Comparison of ENCODE assay signal across 8 cellular contexts in the genomic region with DNA sequence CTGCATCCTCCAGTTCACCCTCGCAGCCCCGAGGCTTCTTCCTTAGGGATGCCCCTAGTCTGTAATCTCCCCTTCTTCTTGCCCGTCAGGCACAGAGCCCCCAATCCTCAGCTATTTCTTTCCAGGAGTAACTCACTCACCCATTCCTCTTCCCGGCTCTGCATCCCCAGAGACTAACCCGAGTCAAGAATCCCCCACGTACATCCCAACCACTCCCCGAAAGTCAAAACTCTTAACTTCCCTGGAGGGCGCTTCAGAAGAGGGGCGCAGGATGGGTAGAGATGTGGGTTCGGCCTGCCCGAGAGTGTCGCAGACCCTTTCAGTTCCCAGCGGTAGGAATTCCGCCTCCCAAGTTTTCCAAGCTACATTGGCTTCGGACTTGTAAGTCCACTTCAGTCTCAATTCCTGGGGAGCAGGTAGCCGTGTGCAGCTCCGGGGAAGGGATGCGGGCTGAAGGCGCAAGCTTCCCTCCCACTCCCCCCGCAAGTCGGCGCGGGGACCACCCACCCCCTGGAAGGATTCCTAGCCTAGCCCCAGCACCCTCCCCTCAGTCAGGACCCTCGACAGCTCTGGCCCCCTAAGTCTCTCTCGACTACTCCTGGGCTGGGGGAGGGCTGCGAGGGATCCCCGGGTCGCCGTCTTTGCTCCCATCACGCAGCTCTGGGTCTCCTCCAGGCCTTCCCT. TPM values are rescaled to one million over a fixed set of nuclear protein-coding genes. Genes with fewer than 3 reads are reported as not detected.
DNase-seq lines count a peak whose midpoint lies in the region; ATAC-seq, FAIRE-seq and TF ChIP-seq lines count a peak whose summit lies in the region.

No MANE protein-coding gene starts in this region.

- peaks cover 57 to 95% (median 58%) of the 10 kb centered on the region in 5 donors for H3K27me3 Mint-ChIP-seq in naive thymus-derived CD8-positive, alpha-beta T cell

- no peaks in the 10 kb centered on the region for H3K9me3 ChIP-seq in H1 (ENCODE audit: insufficient read depth in 2 of 2, low read depth in 1 of 2, low read length in 1 of 2)

- peak overlapping the region; percentile 24 for H3K56ac ChIP-seq in H1 (replicated peaks; ENCODE audit: insufficient read length, low read depth, low read length)

- peaks cover 0 to 4% (median 0%) of the 10 kb centered on the region in 3 donors for H3K36me3 Mint-ChIP-seq in naive thymus-derived CD8-positive, alpha-beta T cell

- CTCF ChIA-PET in H1 (lab: Charles Lee; ENCODE audit: partially characterized antibody) = interaction anchor here (0.6 to 9.1 kb wide), 45 partner anchors 10 to 1631 kb away, joined by 3 to 223 read pairs (median 4); partner anchors contain the start of genes KIF18A and METTL15

- no peak overlapping the region for H4K91ac ChIP-seq in H1 (replicated peaks; ENCODE audit: insufficient read length, low read length)

- H4K20me1 ChIP-seq in H1 (replicated peaks in 1 of 2; ENCODE audit: control insufficient read depth in 1 of 2, insufficient read depth in 2 of 2, low read length in 2 of 2) = no peaks in the 10 kb centered on the region

- WGBS in H1 (ENCODE audit: extremely low coverage in 1 of 2, insufficient coverage in 1 of 2, insufficient read length in 1 of 2, insufficient replicate concordance in 2 of 2, low coverage in 1 of 2, low lambda C conversion rate in 2 of 2, missing lambda C conversion rate in 1 of 2), 2 experiments = 1% methylated on average over 30 of the region's 30 CpGs; no CpG with 5 or more reads in 1 of the 2 experiments

- H4K8ac ChIP-seq in H1 (ENCODE audit: extremely low read depth, insufficient read depth, low read length) = no peak overlapping the region

- no peak overlapping the region for H3K27ac ChIP-seq in H1 (ENCODE audit: low read depth, low read length)

- H3K79me1 ChIP-seq in H1 (ENCODE audit: low read depth, low read length) = no peaks in the 10 kb centered on the region

- H3K14ac ChIP-seq in H1 (ENCODE audit: insufficient read length) = no peak overlapping the region

- no peak overlapping the region for H2BK120ac ChIP-seq in H1 (replicated peaks; ENCODE audit: low read depth, low read length)

- H3K23ac ChIP-seq in H1 (ENCODE audit: insufficient read length) = no peak overlapping the region

- TF ChIP-seq POLR2A in H1 (IDR thresholded peaks at IDR 0.05; ENCODE audit: control extremely low read depth in 1 of 2, low read depth in 2 of 2, low read length in 2 of 2) = no peak

- peak; percentile 37 for DNase-seq in D341Med (ENCODE audit: low spot score)
- DNase-seq in NCI-H748 (lab: John Stamatoyannopoulos, UW; ENCODE audit: unreplicated experiment) = peak; percentile 61
- DNase-seq in H1 (ENCODE audit: low read depth in 1 of 2, low spot score in 2 of 2) = peak in 1 of 2 experiments; percentile 60
- DNase-seq in naive thymus-derived CD8-positive, alpha-beta T cell = peak in 1 of 10 donors; percentile 2
- no peak for DNase-seq in SIG-M5 (lab: John Stamatoyannopoulos, UW)
- DNase-seq in mesenteric fat pad (ENCODE audit: low spot score) = no peak

- H3K27ac Mint-ChIP-seq in naive thymus-derived CD8-positive, alpha-beta T cell = peak overlapping the region in 1 of 10 donors; percentile 53

- ATAC-seq in naive thymus-derived CD8-positive, alpha-beta T cell = no peak
- ATAC-seq in GM18867 (IDR thresholded peaks at IDR 0.05; ENCODE audit: unreplicated experiment) = no peak
- ATAC-seq in HG03378 (IDR thresholded peaks at IDR 0.05; ENCODE audit: unreplicated experiment) = no peak

- H4K5ac ChIP-seq in H1 (ENCODE audit: insufficient read length, low read depth, low read length) = no peak overlapping the region

- H2AFZ ChIP-seq in H1 (ENCODE audit: low read length) = peak overlapping the region; percentile 45; the same call in 1 of the 2 replicates

- H3K4me1 Mint-ChIP-seq in naive thymus-derived CD8-positive, alpha-beta T cell = peaks cover 23 to 34% (median 26%) of the 10 kb centered on the region in 4 donors

- H3K4me1 ChIP-seq in H1 (replicated peaks in 1 of 4; ENCODE audit: control insufficient read depth in 3 of 4, insufficient read depth in 4 of 4, low read length in 3 of 4) = peaks cover 1 to 18% (median 3%) of the 10 kb centered on the region in 4 experiments; a peak in 4 of 7 replicates

- H3K9ac ChIP-seq in H1 (replicated peaks in 1 of 4; ENCODE audit: extremely low read depth in 1 of 4, low read depth in 3 of 4, low read length in 3 of 4) = peak overlapping the region; percentile 45 to 51 (median 46); a peak in 5 of 7 replicates

- peaks cover 0 to 30% of the 10 kb centered on the region in 2 experiments; a peak in 2 of 4 replicates for H3K79me2 ChIP-seq in H1 (ENCODE audit: control insufficient read depth in 1 of 2, insufficient read depth in 2 of 2, low read length in 2 of 2)

- POLR2A ChIA-PET in H1 (lab: Charles Lee; ENCODE audit: partially characterized antibody) = interaction anchor here (0.9 to 9.1 kb wide), 19 partner anchors 10 to 831 kb away, joined by 3 to 191 read pairs (median 5); partner anchors contain the start of genes KIF18A, LIN7C and METTL15
- POLR2A ChIA-PET in naive thymus-derived CD8-positive, alpha-beta T cell (lab: Charles Lee) = no interaction called here

- H3K4me3 ChIP-seq in H1 (ENCODE audit: extremely low read depth in 1 of 4, insufficient read depth in 2 of 4, low read depth in 3 of 4, low read length in 4 of 4) = peak overlapping the region; percentile 61 to 95 (median 83)

- peak overlapping the region; percentile 43 to 77 (median 68) for H3K4me3 Mint-ChIP-seq in naive thymus-derived CD8-positive, alpha-beta T cell

- H3K36me3 ChIP-seq in H1 (ENCODE audit: control insufficient read depth in 2 of 4, insufficient read depth in 4 of 4, low read length in 3 of 4) = no peaks in the 10 kb centered on the region

- H3K9me3 Mint-ChIP-seq in naive thymus-derived CD8-positive, alpha-beta T cell = no peaks in the 10 kb centered on the region

- H2BK15ac ChIP-seq in H1 (ENCODE audit: low read length) = 0 out of 2 replicates have a peak overlapping the region, but pooled peaks have one; percentile 12

- no peak overlapping the region for H2BK12ac ChIP-seq in H1 (ENCODE audit: low read depth, low read length)

- no peak for FAIRE-seq in H1 (lab: Jason Lieb, UNC)

- peak overlapping the region; percentile 91 to 95 for H3K4me2 ChIP-seq in H1 (ENCODE audit: insufficient read depth in 1 of 2, low read depth in 2 of 2, low read length in 2 of 2)

- H3K18ac ChIP-seq in H1 (ENCODE audit: extremely low read depth, low read length) = peak overlapping the region; percentile 80; the same call in 1 of the 2 replicates

- no peak for TF ChIP-seq RAD21 in H1 (IDR thresholded peaks at IDR 0.05 in 1 of 2, conservative IDR thresholded peaks at IDR 0.05 in 1 of 2; ENCODE audit: low read depth in 2 of 2, low read length in 2 of 2)

- H3K27me3 ChIP-seq in H1 (replicated peaks in 1 of 4; ENCODE audit: control insufficient read depth in 3 of 4, extremely low read depth in 1 of 4, insufficient read depth in 3 of 4, low read length in 3 of 4) = peaks cover 8 to 28% (median 20%) of the 10 kb centered on the region in 4 experiments

- H2BK20ac ChIP-seq in H1 (ENCODE audit: low read length) = 0 out of 2 replicates have a peak overlapping the region, but pooled peaks have one; percentile 6

- no peak overlapping the region for H2AK5ac ChIP-seq in H1 (ENCODE audit: low read depth, low read length)

- peak overlapping the region; percentile 17; the same call in 1 of the 2 replicates for H2BK5ac ChIP-seq in H1 (ENCODE audit: low read depth, low read length)

- peaks cover 22% of the 10 kb centered on the region for H3K23me2 ChIP-seq in H1 (ENCODE audit: low read depth, low read length)

- TF ChIP-seq EP300 in H1 (IDR thresholded peaks at IDR 0.05; ENCODE audit: borderline replicate concordance in 1 of 2, low read depth in 2 of 2, low read length in 2 of 2) = no peak

- H3K4ac ChIP-seq in H1 (replicated peaks; ENCODE audit: insufficient read length, low read depth, low read length) = peak overlapping the region; percentile 27

- no peak for TF ChIP-seq CTCF in H1 (IDR thresholded peaks at IDR 0.05; ENCODE audit: control extremely low read depth in 1 of 3, insufficient read depth in 1 of 3, low read depth in 1 of 3, low read length in 3 of 3)

TF ChIP-seq in H1, 55 proteins besides CTCF, POLR2A, EP300 and RAD21 (continues in another document):
- TF ChIP-seq EZH2 (IDR thresholded peaks at IDR 0.05; ENCODE audit: low read depth, low read length, severe bottlenecking) (peak; percentile 62), POLR2AphosphoS5 (IDR thresholded peaks at IDR 0.05; ENCODE audit: low read depth, low read length) (no peak), E2F6 (IDR thresholded peaks at IDR 0.05) (no peak), TBP (IDR thresholded peaks at IDR 0.05; ENCODE audit: low read depth, low read length) (no peak), ASH2L (IDR thresholded peaks at IDR 0.05; ENCODE audit: low read length) (peak; percentile 97), KDM4A (IDR thresholded peaks at IDR 0.05; ENCODE audit: low read depth, low read length, severe bottlenecking) (peak; percentile 50), SUZ12 (IDR thresholded peaks at IDR 0.05; ENCODE audit: low read length) (peak; percentile 63), CTBP2 (IDR thresholded peaks at IDR 0.05; ENCODE audit: borderline replicate concordance, insufficient read depth, insufficient read length, low read length) (no peak), RBBP5 (IDR thresholded peaks at IDR 0.05; ENCODE audit: borderline replicate concordance, low read depth, low read length) (peak; percentile 73; the same call in 1 of the 2 replicates), SIN3A (conservative IDR thresholded peaks at IDR 0.05 in 1 of 2, IDR thresholded peaks at IDR 0.05 in 1 of 2; ENCODE audit: low read depth in 1 of 2, low read length in 2 of 2) (0 out of 4 replicates have a peak, but pooled peaks of 1 of the 2 experiments have one; percentile 11)

RNA-seq across cellular contexts. Expression of gene BDNF, which starts 0.9 kb away (rescaled TPM):
- 5.4 and 6.0 TPM in 2 replicates for total RNA-seq in H1 (2021; fragmentation: NEBNext Ultra II Directional; extraction: Animal tissue kit (Norgen Biotek cat#: 25700))
- 1.5 and 2.4 TPM in 2 replicates for polyA plus RNA-seq in H1 (2011; rRNA removed)
- 2.4 TPM for polyA plus RNA-seq in H1 (2011; cell fraction: cytosol; rRNA removed)
- polyA plus RNA-seq in H1 (2011; cell fraction: nucleus; rRNA removed) = 2.4 TPM
- polyA plus RNA-seq in H1 (2012, experiment 1 of 2) = 3.5 to 5.7 TPM (median 4.2 TPM) in 4 replicates
- 1.4 TPM for polyA plus RNA-seq in H1 (2012, experiment 2 of 2)
- polyA plus RNA-seq in H1 (2013, experiment 1 of 2) = 4.3 TPM
- 4.9 TPM for polyA plus RNA-seq in H1 (2013, experiment 2 of 2)
- polyA minus RNA-seq in H1 (2011; rRNA and poly(A)+ RNA removed) = 4.7 and 5.4 TPM in 2 replicates
- polyA minus RNA-seq in H1 (2011; cell fraction: cytosol; rRNA and poly(A)+ RNA removed) = 3.2 TPM
- 7.3 TPM for polyA minus RNA-seq in H1 (2011; cell fraction: nucleus; rRNA and poly(A)+ RNA removed)
- not detected for total RNA-seq in naive thymus-derived CD8-positive, alpha-beta T cell
- under 1 TPM in 2 of 3 donors, not detected in 1; 0.04 to 0.06 TPM for polyA plus RNA-seq in naive thymus-derived CD8-positive, alpha-beta T cell
- 0.22 TPM for total RNA-seq in mesenteric fat pad

Comparison
In these comparisons a context has a peak if more than half of its experiments do, and no peak if none do; other contexts are left out.
1. DNase-seq: peak in D341Med (single experiment) and NCI-H748 (single experiment); none in SIG-M5 (single experiment) and mesenteric fat pad (single experiment).